1 cellular context compared by ENCODE assay signal in the genomic region with DNA sequence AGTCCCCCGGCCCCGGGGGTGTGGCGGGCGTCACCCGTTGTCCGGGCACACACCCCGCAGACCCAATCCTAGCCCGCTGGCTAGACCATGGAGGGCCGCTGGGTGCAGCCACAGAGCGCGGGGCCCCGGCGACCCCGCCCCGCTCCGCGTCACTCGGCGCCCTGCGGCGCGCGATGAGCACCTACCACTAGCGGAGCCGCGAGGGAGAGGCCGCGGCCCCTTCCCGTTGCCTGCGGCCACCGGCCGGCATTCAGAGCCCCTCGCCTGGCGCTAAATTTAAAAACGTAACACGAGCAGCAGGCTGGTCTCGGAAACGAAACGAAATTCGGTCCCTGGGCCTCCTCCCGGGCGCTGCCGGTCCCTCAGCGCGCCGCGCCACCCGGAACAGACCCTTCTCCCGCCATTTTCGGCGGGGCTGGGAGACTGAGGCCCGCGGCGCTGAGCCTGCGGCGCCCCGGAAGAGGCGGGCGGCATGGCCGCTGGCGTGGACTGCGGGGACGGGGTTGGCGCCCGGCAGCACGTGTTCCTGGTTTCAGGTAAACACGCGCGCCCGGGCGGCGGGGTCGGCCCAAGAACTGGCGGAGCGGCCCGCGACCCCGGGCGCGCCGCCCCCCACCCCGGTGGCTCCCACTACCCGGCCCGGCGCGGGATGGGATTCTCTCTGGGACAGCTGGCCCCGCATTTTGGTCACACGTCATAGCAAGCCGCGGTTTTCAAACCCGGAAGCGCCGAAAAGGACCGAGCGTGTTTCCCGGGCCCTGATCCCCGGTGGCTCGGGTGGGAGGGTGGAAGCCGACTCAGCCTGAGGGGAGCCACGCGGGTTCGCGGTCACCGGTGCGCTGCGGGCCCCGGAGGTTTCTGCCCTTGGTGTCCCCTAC.
TF ChIP-seq lines count a peak whose summit lies in the region.

Gene RNASEH2B (plus strand): TSS at position 187 of the 878 bp plus-strand sequence. CDS start 286 bp downstream, at position 473.

TF ChIP-seq in HepG2, 621 proteins besides CTCF, POLR2A, EP300 and RAD21 (continued from another document and continues in another):
- TF ChIP-seq ATF4 (CRISPR knock-in tag; IDR thresholded peaks at IDR 0.05) = peak in 1 of 2 experiments; percentile 25; a peak in 1 of 4 replicates
- TF ChIP-seq RFX1 (IDR thresholded peaks at IDR 0.05) = no peak
- TF ChIP-seq KDM5B (CRISPR knock-in tag; IDR thresholded peaks at IDR 0.05; ENCODE audit: borderline replicate concordance) = peak; percentile 94
- TF ChIP-seq CEBPB (IDR thresholded peaks at IDR 0.05; ENCODE audit: borderline replicate concordance, low read depth, low read length) = no peak
- TF ChIP-seq KDM6A (CRISPR knock-in tag; IDR thresholded peaks at IDR 0.05; ENCODE audit: low read depth) = no peak
- no peak; the same call in 1 of the 2 replicates for TF ChIP-seq ZNF12 (CRISPR knock-in tag; IDR thresholded peaks at IDR 0.05)
- TF ChIP-seq KAT2B (IDR thresholded peaks at IDR 0.05; ENCODE audit: borderline replicate concordance, low read depth, low read length) = no peak
- TF ChIP-seq ZNF646 (CRISPR knock-in tag; IDR thresholded peaks at IDR 0.05) = no peak
- no peak for TF ChIP-seq ZNF713 (CRISPR knock-in tag; IDR thresholded peaks at IDR 0.05)
- TF ChIP-seq ARNTL (CRISPR knock-in tag; IDR thresholded peaks at IDR 0.05) = 0 out of 2 replicates have a peak, but pooled peaks have one; percentile 22
- TF ChIP-seq ZKSCAN1 (IDR thresholded peaks at IDR 0.05; ENCODE audit: low read length) = no peak
- peak; percentile 40; the same call in 1 of the 2 replicates for TF ChIP-seq ZNF749 (CRISPR knock-in tag; IDR thresholded peaks at IDR 0.05; ENCODE audit: borderline replicate concordance)
- TF ChIP-seq, protein P1, sequence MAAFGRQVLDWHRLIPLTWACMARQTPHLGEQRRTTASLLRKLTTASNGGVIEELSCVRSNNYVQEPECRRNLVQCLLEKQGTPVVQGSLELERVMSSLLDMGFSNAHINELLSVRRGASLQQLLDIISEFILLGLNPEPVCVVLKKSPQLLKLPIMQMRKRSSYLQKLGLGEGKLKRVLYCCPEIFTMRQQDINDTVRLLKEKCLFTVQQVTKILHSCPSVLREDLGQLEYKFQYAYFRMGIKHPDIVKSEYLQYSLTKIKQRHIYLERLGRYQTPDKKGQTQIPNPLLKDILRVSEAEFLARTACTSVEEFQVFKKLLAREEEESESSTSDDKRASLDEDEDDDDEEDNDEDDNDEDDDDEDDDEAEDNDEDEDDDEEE (CRISPR knock-in tag; IDR thresholded peaks at IDR 0.05) = peak; percentile 65
- no peak for TF ChIP-seq PCBP2 (optimal IDR thresholded peaks at IDR 0.05; ENCODE audit: low read depth, low read length, poor library complexity, severe bottlenecking)
- TF ChIP-seq RNF2 (conservative IDR thresholded peaks at IDR 0.05; ENCODE audit: low read depth) = peak; percentile 71; the same call in 1 of the 2 replicates
- no peak; the same call in 1 of the 2 replicates for TF ChIP-seq MYPOP (CRISPR knock-in tag; IDR thresholded peaks at IDR 0.05)
- 0 out of 2 replicates have a peak, but pooled peaks have one; percentile 33 for TF ChIP-seq PLSCR1 (CRISPR knock-in tag; IDR thresholded peaks at IDR 0.05; ENCODE audit: borderline replicate concordance)
- TF ChIP-seq MED1 (CRISPR knock-in tag; IDR thresholded peaks at IDR 0.05) = peak; percentile 35
- no peak for TF ChIP-seq TCF12 (IDR thresholded peaks at IDR 0.05)
- peak; percentile 73 for TF ChIP-seq TCF12 (CRISPR knock-in tag; IDR thresholded peaks at IDR 0.05)
- peak; percentile 46 for TF ChIP-seq AGO1 (IDR thresholded peaks at IDR 0.05; ENCODE audit: low read depth, low read length, poor library complexity, severe bottlenecking)
- TF ChIP-seq SRSF1 (optimal IDR thresholded peaks at IDR 0.05; ENCODE audit: low read depth, low read length) = peak; percentile 52
- TF ChIP-seq ZNF446 (CRISPR knock-in tag; IDR thresholded peaks at IDR 0.05) = peak; percentile 86; the same call in 1 of the 2 replicates
- TF ChIP-seq ZNF720 (CRISPR knock-in tag; IDR thresholded peaks at IDR 0.05) = no peak
- no peak for TF ChIP-seq ZNF567 (CRISPR knock-in tag; IDR thresholded peaks at IDR 0.05; ENCODE audit: borderline replicate concordance)
- TF ChIP-seq ZIK1 (CRISPR knock-in tag; IDR thresholded peaks at IDR 0.05; ENCODE audit: borderline replicate concordance, low read depth) = peak; percentile 71; the same call in 1 of the 2 replicates
- TF ChIP-seq MZF1 (CRISPR knock-in tag; IDR thresholded peaks at IDR 0.05; ENCODE audit: borderline replicate concordance) = no peak
- TF ChIP-seq, protein P2, sequence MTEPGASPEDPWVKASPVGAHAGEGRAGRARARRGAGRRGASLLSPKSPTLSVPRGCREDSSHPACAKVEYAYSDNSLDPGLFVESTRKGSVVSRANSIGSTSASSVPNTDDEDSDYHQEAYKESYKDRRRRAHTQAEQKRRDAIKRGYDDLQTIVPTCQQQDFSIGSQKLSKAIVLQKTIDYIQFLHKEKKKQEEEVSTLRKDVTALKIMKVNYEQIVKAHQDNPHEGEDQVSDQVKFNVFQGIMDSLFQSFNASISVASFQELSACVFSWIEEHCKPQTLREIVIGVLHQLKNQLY (CRISPR knock-in tag; IDR thresholded peaks at IDR 0.05) = no peak
- TF ChIP-seq ARHGAP35 (CRISPR knock-in tag; IDR thresholded peaks at IDR 0.05; ENCODE audit: borderline replicate concordance) = no peak; the same call in 1 of the 2 replicates
- TF ChIP-seq KMT2A (CRISPR knock-in tag; IDR thresholded peaks at IDR 0.05) = 0 out of 2 replicates have a peak, but pooled peaks have one; percentile 36
- no peak for TF ChIP-seq SOX6 (IDR thresholded peaks at IDR 0.05)
- peak; percentile 10; the same call in 1 of the 2 replicates for TF ChIP-seq SOX6 (CRISPR knock-in tag; IDR thresholded peaks at IDR 0.05)
- TF ChIP-seq, protein P3, sequence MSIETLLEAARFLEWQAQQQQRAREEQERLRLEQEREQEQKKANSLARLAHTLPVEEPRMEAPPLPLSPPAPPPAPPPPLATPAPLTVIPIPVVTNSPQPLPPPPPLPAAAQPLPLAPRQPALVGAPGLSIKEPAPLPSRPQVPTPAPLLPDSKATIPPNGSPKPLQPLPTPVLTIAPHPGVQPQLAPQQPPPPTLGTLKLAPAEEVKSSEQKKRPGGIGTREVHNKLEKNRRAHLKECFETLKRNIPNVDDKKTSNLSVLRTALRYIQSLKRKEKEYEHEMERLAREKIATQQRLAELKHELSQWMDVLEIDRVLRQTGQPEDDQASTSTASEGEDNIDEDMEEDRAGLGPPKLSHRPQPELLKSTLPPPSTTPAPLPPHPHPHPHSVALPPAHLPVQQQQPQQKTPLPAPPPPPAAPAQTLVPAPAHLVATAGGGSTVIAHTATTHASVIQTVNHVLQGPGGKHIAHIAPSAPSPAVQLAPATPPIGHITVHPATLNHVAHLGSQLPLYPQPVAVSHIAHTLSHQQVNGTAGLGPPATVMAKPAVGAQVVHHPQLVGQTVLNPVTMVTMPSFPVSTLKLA (IDR thresholded peaks at IDR 0.05) = peak; percentile 52; the same call in 1 of the 2 replicates
- no peak for TF ChIP-seq SMAD9 (CRISPR knock-in tag; IDR thresholded peaks at IDR 0.05)
- peak; percentile 54; the same call in 1 of the 2 replicates for TF ChIP-seq NFE2L1 (CRISPR knock-in tag; IDR thresholded peaks at IDR 0.05; ENCODE audit: borderline replicate concordance)
- no peak for TF ChIP-seq ZNF468 (CRISPR knock-in tag; IDR thresholded peaks at IDR 0.05)
- no peak; the same call in 1 of the 2 replicates for TF ChIP-seq TBX2 (CRISPR knock-in tag; IDR thresholded peaks at IDR 0.05; ENCODE audit: borderline replicate concordance)
- TF ChIP-seq, protein P4, sequence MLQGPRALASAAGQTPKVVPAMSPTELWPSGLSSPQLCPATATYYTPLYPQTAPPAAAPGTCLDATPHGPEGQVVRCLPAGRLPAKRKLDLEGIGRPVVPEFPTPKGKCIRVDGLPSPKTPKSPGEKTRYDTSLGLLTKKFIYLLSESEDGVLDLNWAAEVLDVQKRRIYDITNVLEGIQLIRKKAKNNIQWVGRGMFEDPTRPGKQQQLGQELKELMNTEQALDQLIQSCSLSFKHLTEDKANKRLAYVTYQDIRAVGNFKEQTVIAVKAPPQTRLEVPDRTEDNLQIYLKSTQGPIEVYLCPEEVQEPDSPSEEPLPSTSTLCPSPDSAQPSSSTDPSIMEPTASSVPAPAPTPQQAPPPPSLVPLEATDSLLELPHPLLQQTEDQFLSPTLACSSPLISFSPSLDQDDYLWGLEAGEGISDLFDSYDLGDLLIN (CRISPR knock-in tag; IDR thresholded peaks at IDR 0.05; ENCODE audit: borderline replicate concordance) = no peak; the same call in 1 of the 2 replicates
- TF ChIP-seq MED13 (CRISPR knock-in tag; IDR thresholded peaks at IDR 0.05) = peak; percentile 56; the same call in 1 of the 2 replicates
- peak; percentile 15 for TF ChIP-seq SKI (IDR thresholded peaks at IDR 0.05; ENCODE audit: partially characterized antibody)
- no peak; the same call in 1 of the 2 replicates for TF ChIP-seq ISL2 (CRISPR knock-in tag; IDR thresholded peaks at IDR 0.05)
- TF ChIP-seq, protein P5, sequence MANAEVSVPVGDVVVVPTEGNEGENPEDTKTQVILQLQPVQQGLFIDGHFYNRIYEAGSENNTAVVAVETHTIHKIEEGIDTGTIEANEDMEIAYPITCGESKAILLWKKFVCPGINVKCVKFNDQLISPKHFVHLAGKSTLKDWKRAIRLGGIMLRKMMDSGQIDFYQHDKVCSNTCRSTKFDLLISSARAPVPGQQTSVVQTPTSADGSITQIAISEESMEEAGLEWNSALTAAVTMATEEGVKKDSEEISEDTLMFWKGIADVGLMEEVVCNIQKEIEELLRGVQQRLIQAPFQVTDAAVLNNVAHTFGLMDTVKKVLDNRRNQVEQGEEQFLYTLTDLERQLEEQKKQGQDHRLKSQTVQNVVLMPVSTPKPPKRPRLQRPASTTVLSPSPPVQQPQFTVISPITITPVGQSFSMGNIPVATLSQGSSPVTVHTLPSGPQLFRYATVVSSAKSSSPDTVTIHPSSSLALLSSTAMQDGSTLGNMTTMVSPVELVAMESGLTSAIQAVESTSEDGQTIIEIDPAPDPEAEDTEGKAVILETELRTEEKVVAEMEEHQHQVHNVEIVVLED (CRISPR knock-in tag; IDR thresholded peaks at IDR 0.05; ENCODE audit: borderline replicate concordance) = peak; percentile 71; the same call in 1 of the 2 replicates
